29 cellular contexts compared by ENCODE assay signal in the genomic region with DNA sequence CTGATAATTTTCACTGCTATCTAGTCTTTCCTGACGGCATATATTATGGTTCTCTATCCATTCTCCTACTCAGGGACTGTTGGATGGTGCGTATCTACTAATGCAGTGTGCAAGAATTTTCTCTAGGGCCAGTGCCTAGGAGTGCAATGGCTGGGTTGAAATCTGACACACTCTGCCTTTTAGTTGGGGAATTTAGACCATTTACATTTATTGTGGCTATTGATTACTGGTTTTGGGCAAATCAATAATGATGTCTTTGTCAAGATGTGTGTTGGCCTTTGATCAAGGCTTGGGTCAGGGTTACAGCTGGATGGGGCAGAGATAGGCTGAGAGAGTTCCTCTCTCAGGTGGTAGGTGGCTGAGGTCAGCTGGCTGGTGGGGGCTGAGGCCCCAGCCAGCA. TPM values are rescaled to one million over a fixed set of nuclear protein-coding genes. Genes with fewer than 3 reads are reported as not detected.
"Had no signal": no experiment of that assay in that cellular context is flagged by ENCODE, and none has a peak within 500 bp of the region (broad histone marks: within the 10 kb centered on the region; RNA-seq: fewer than 3 reads in every experiment).

No MANE protein-coding gene starts in this region.

- H3K27ac ChIP-seq: brain microvascular endothelial cell, coronary artery, dorsolateral prefrontal cortex, gastrocnemius medialis, heart left ventricle, WERI-Rb-1 had no signal

- ATAC-seq: activated CD4-positive, CD25-positive, alpha-beta regulatory T cell treated with anti-CD3 and anti-CD28 coated beads, Interleukin-2, amount 50 U/mL, for 24 hours; activated CD8-positive, alpha-beta T cell treated with anti-CD3 and anti-CD28 coated beads for 36 hours; activated T-cell treated with anti-CD3 and anti-CD28 coated beads, Interleukin-2, amount 50 U/mL, for 4 hours; activated T-helper 17 cell treated with anti-CD3 and anti-CD28 coated beads, Interleukin-2, amount 50 U/mL, for 72 hours; esophagus mucosa; gastrocnemius medialis; heart left ventricle; T-helper 17 cell had no signal

- H3K4me3 ChIP-seq: coronary artery, dorsolateral prefrontal cortex, gastrocnemius medialis, heart left ventricle had no signal

- H3K4me1 ChIP-seq: gastrocnemius medialis, heart left ventricle had no signal

- H3K36me3 ChIP-seq: brain microvascular endothelial cell, gastrocnemius medialis, heart left ventricle, WERI-Rb-1 had no signal

- H3K27me3 ChIP-seq: brain microvascular endothelial cell, gastrocnemius medialis had no signal

- DNase-seq: activated B cell treated with CpG ODN at 0.5 μM for 24 hours; activated CD4-positive, alpha-beta T cell treated with anti-CD3 and anti-CD28 coated beads for 48 hours; activated CD4-positive, alpha-beta T cell treated with anti-CD3 and anti-CD28 coated beads, Interleukin-2, amount 50 U/mL, for 1 hour; activated CD4-positive, alpha-beta T cell treated with anti-CD3 and anti-CD28 coated beads, Interleukin-2, amount 50 U/mL, for 48 hours; activated CD8-positive, alpha-beta memory T cell treated with anti-CD3 and anti-CD28 coated beads for 24 hours; activated CD8-positive, alpha-beta T cell treated with anti-CD3 and anti-CD28 coated beads for 36 hours; activated effector memory CD4-positive, alpha-beta T cell treated with Interleukin-2 at 50 U/mL for 16 hours; activated gamma-delta T cell treated with Interleukin-2 at 50 U/mL for 16 hours; activated naive CD4-positive, alpha-beta T cell treated with anti-CD3 and anti-CD28 coated beads, Interleukin-2, amount 50 U/mL, for 16 hours; activated naive CD4-positive, alpha-beta T cell treated with Interleukin-2 at 50 U/mL for 16 hours; activated T-cell treated with anti-CD3 and anti-CD28 coated beads, Interleukin-2, amount 50 U/mL, for 4 hours; amniotic stem cell; anterior cingulate cortex; brain microvascular endothelial cell; dorsolateral prefrontal cortex; effector memory CD4-positive, alpha-beta T cell; endodermal cell; foreskin fibroblast; gastrocnemius medialis; glutamatergic neuron; heart left ventricle; T-helper 1 cell; T-helper 17 cell; T1000; WERI-Rb-1 had no signal

RNA-seq across cellular contexts. Expression of gene NPTX2, which starts 21.8 kb away (rescaled TPM):
- total RNA-seq: activated B cell treated with CpG ODN at 0.5 μM for 24 hours; activated T-helper 17 cell treated with anti-CD3 and anti-CD28 coated beads, Interleukin-2, amount 50 U/mL, for 72 hours; T-helper 17 cell had no signal
